13 cellular contexts compared by ENCODE assay signal in genomic region chr5:71786337-71787060, GRCh38.
"Had no signal": no experiment of that assay in that cellular context is flagged by ENCODE, and none has a peak within 500 bp of the region (broad histone marks: within the 10 kb centered on the region; RNA-seq: fewer than 3 reads in every experiment).

No MANE protein-coding gene starts in this region.

- DNase-seq: activated B cell treated with CpG ODN at 0.5 μM for 24 hours; activated CD4-positive, alpha-beta T cell treated with anti-CD3 and anti-CD28 coated beads, Interleukin-2, amount 10 ng/mL, durations not matched to agents 7 days and 5 days; activated CD8-positive, alpha-beta memory T cell treated with anti-CD3 and anti-CD28 coated beads for 24 hours; activated naive CD4-positive, alpha-beta T cell treated with anti-CD3 and anti-CD28 coated beads, Interleukin-2, amount 50 U/mL, for 16 hours; caudate nucleus; colonic mucosa; kidney; left ventricle myocardium inferior; mesenchymal stem cell; nephron progenitor cell; tibial artery; uterus had no signal

- H3K4me3 Mint-ChIP-seq: activated B cell treated with CpG ODN at 0.5 μM for 24 hours; activated CD4-positive, alpha-beta T cell treated with anti-CD3 and anti-CD28 coated beads, Interleukin-2, amount 10 ng/mL, durations not matched to agents 7 days and 5 days; nephron progenitor cell had no signal

- H3K27me3 Mint-ChIP-seq: activated CD4-positive, alpha-beta T cell treated with anti-CD3 and anti-CD28 coated beads, Interleukin-2, amount 10 ng/mL, durations not matched to agents 7 days and 5 days had no signal

- H3K9me3 Mint-ChIP-seq: activated CD4-positive, alpha-beta T cell treated with anti-CD3 and anti-CD28 coated beads, Interleukin-2, amount 10 ng/mL, durations not matched to agents 7 days and 5 days had no signal

- H3K27ac Mint-ChIP-seq: activated B cell treated with CpG ODN at 0.5 μM for 24 hours; activated CD4-positive, alpha-beta T cell treated with anti-CD3 and anti-CD28 coated beads, Interleukin-2, amount 10 ng/mL, durations not matched to agents 7 days and 5 days; activated T-helper 2 cell treated with anti-CD3 and anti-CD28 coated beads, Interferon-gamma antibody, Interleukin-2, Interleukin-4, amounts not matched to agents 10 μg/mL and 5 μg/mL and 100 μg/mL, durations not matched to agents 14 hours and 24 hours and 36 hours; nephron progenitor cell had no signal
